Comparison of ENCODE assay signal across 22 cellular contexts in the genomic region with DNA sequence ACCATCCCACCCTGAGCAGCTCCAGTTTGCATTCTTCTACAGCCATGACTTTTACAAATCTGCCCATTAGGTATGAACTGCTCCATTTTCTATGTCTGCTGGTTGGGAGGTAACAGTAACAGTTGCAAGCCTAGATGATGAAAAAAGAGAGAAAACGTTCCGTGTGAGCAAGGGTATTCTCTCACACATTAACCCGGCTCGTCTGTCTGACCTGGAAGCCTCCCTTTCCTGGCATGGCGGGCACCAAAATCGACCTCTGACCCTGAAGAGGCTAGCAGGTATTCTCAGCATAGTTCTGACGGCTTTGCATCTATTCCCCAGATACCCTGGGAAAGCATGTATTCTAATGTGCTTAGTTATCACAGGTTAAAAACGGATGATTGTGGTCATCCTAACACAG. TPM values are rescaled to one million over a fixed set of nuclear protein-coding genes. Genes with fewer than 3 reads are reported as not detected.
A peak's percentile ranks its signal among the peaks of the same experiment; 100 is the strongest.
DNase-seq lines count a peak whose midpoint lies in the region; ATAC-seq, FAIRE-seq and TF ChIP-seq lines count a peak whose summit lies in the region.
"Had no signal": no experiment of that assay in that cellular context is flagged by ENCODE, and none has a peak within 500 bp of the region (broad histone marks: within the 10 kb centered on the region; RNA-seq: fewer than 3 reads in every experiment).

No MANE protein-coding gene starts in this region.

- DNase-seq in activated naive CD8-positive, alpha-beta T cell treated with anti-CD3 and anti-CD28 coated beads, Interleukin-2, amount 50 U/mL, for 24 hours = no peak
- DNase-seq in activated naive CD8-positive, alpha-beta T cell treated with anti-CD3 and anti-CD28 coated beads for 36 hours = no peak
- DNase-seq in foreskin keratinocyte (no peak), left ventricle myocardium inferior (no peak), RCC 7860 (ENCODE audit: low spot score) (no peak), DMS114 treated with DMSO at 0.1 percent for 48 hours (lab: John Stamatoyannopoulos, UW; ENCODE audit: unreplicated experiment) (no peak)
- no peak for DNase-seq in stimulated activated naive B cell treated with anti-CD40 and anti-IgM and Interleukin-4, amounts not matched to agents 10 μg/mL and 1 μg/mL and 100 μg/mL, for 72 hours
- DNase-seq: BE2C; EL; GF-D8; H7; NCI-H1105; NCI-H146; NCI-H2029; NCI-H510A treated with DMSO at 0.1 percent for 48 hours; NCI-H774; NK-92 treated with Interleukin-12 subunit alpha and Interleukin-12 subunit beta, amount 100 ng/mL, for 24 hours had no signal

- TF ChIP-seq CTCF in foreskin keratinocyte (conservative IDR thresholded peaks at IDR 0.05) (no peak), left ventricle myocardium inferior (IDR thresholded peaks at IDR 0.05; ENCODE audit: borderline replicate concordance) (no peak)

- H3K4me1 ChIP-seq in foreskin keratinocyte (no peaks in the 10 kb centered on the region), left ventricle myocardium inferior (peaks cover 20% of the 10 kb centered on the region)
- H3K4me1 ChIP-seq: A549, BE2C had no signal

- no peak for FAIRE-seq in RCC 7860 (lab: Jason Lieb, UNC)
- FAIRE-seq: A549, D721Med had no signal

- peaks cover 92% of the 10 kb centered on the region for H3K36me3 ChIP-seq in left ventricle myocardium inferior

- no peak overlapping the region for H3K4me3 Mint-ChIP-seq in activated naive CD8-positive, alpha-beta T cell treated with anti-CD3 and anti-CD28 coated beads, Interleukin-2, amount 50 U/mL, for 24 hours
- no peak overlapping the region for H3K4me3 Mint-ChIP-seq in activated naive CD8-positive, alpha-beta T cell treated with anti-CD3 and anti-CD28 coated beads for 36 hours
- H3K4me3 Mint-ChIP-seq in activated T-helper 17 cell treated with anti-CD3 and anti-CD28 coated beads, Interleukin-2, amount 50 U/mL, for 72 hours = no peak overlapping the region
- no peak overlapping the region for H3K4me3 Mint-ChIP-seq in stimulated activated naive B cell treated with anti-CD40 and anti-IgM and Interleukin-4, amounts not matched to agents 10 μg/mL and 1 μg/mL and 100 μg/mL, for 72 hours
- H3K4me3 Mint-ChIP-seq: IgD-negative memory B cell had no signal

- no peak overlapping the region for H3K4me3 ChIP-seq in left ventricle myocardium inferior
- H3K4me3 ChIP-seq: A549 had no signal

- H3K27ac Mint-ChIP-seq in activated naive CD8-positive, alpha-beta T cell treated with anti-CD3 and anti-CD28 coated beads, Interleukin-2, amount 50 U/mL, for 24 hours = peak overlapping the region; percentile 59
- H3K27ac Mint-ChIP-seq in activated naive CD8-positive, alpha-beta T cell treated with anti-CD3 and anti-CD28 coated beads for 36 hours = no peak overlapping the region
- H3K27ac Mint-ChIP-seq in activated T-helper 17 cell treated with anti-CD3 and anti-CD28 coated beads, Interleukin-2, amount 50 U/mL, for 72 hours = peak overlapping the region; percentile 95
- peak overlapping the region; percentile 31 for H3K27ac Mint-ChIP-seq in stimulated activated naive B cell treated with anti-CD40 and anti-IgM and Interleukin-4, amounts not matched to agents 10 μg/mL and 1 μg/mL and 100 μg/mL, for 72 hours

- no peaks in the 10 kb centered on the region for H3K9me3 ChIP-seq in left ventricle myocardium inferior (replicated peaks)
- H3K9me3 ChIP-seq: A549, BE2C had no signal

- peaks cover 13% of the 10 kb centered on the region for H3K4me1 Mint-ChIP-seq in activated naive CD8-positive, alpha-beta T cell treated with anti-CD3 and anti-CD28 coated beads, Interleukin-2, amount 50 U/mL, for 24 hours
- peaks cover 6% of the 10 kb centered on the region for H3K4me1 Mint-ChIP-seq in activated naive CD8-positive, alpha-beta T cell treated with anti-CD3 and anti-CD28 coated beads for 36 hours
- peaks cover 10% of the 10 kb centered on the region for H3K4me1 Mint-ChIP-seq in activated T-helper 17 cell treated with anti-CD3 and anti-CD28 coated beads, Interleukin-2, amount 50 U/mL, for 72 hours
- peaks cover 0 to 2% of the 10 kb centered on the region in 2 donors for H3K4me1 Mint-ChIP-seq in stimulated activated naive B cell treated with anti-CD40 and anti-IgM and Interleukin-4, amounts not matched to agents 10 μg/mL and 1 μg/mL and 100 μg/mL, for 72 hours
- H3K4me1 Mint-ChIP-seq: IgD-negative memory B cell had no signal

- ATAC-seq in activated naive CD8-positive, alpha-beta T cell treated with anti-CD3 and anti-CD28 coated beads, Interleukin-2, amount 50 U/mL, for 24 hours = no peak
- ATAC-seq in activated T-helper 17 cell treated with anti-CD3 and anti-CD28 coated beads, Interleukin-2, amount 50 U/mL, for 72 hours (replicated peaks) = no peak
- no peak for ATAC-seq in foreskin keratinocyte
- ATAC-seq in stimulated activated naive B cell treated with anti-CD40 and anti-IgM and Interleukin-4, amounts not matched to agents 10 μg/mL and 1 μg/mL and 100 μg/mL, for 72 hours (replicated peaks) = no peak
- ATAC-seq: A549, Panc1 had no signal

- H3K9me3 Mint-ChIP-seq in activated naive CD8-positive, alpha-beta T cell treated with anti-CD3 and anti-CD28 coated beads, Interleukin-2, amount 50 U/mL, for 24 hours = no peaks in the 10 kb centered on the region
- no peaks in the 10 kb centered on the region for H3K9me3 Mint-ChIP-seq in activated naive CD8-positive, alpha-beta T cell treated with anti-CD3 and anti-CD28 coated beads for 36 hours
- no peaks in the 10 kb centered on the region for H3K9me3 Mint-ChIP-seq in activated T-helper 17 cell treated with anti-CD3 and anti-CD28 coated beads, Interleukin-2, amount 50 U/mL, for 72 hours
- no peaks in the 10 kb centered on the region for H3K9me3 Mint-ChIP-seq in stimulated activated naive B cell treated with anti-CD40 and anti-IgM and Interleukin-4, amounts not matched to agents 10 μg/mL and 1 μg/mL and 100 μg/mL, for 72 hours
- H3K9me3 Mint-ChIP-seq: IgD-negative memory B cell had no signal

- no peaks in the 10 kb centered on the region for H3K27me3 ChIP-seq in foreskin keratinocyte
- H3K27me3 ChIP-seq in left ventricle myocardium inferior (ENCODE audit: low read depth) = no peaks in the 10 kb centered on the region
- H3K27me3 ChIP-seq: BE2C had no signal

- H3K27ac ChIP-seq in foreskin keratinocyte (peak overlapping the region; percentile 79), left ventricle myocardium inferior (replicated peaks) (no peak overlapping the region)
- H3K27ac ChIP-seq: A549 had no signal

- intact Hi-C loops in left ventricle myocardium inferior (cut with micrococcal nuclease) = no loop called here

- no peaks in the 10 kb centered on the region for H3K27me3 Mint-ChIP-seq in activated naive CD8-positive, alpha-beta T cell treated with anti-CD3 and anti-CD28 coated beads, Interleukin-2, amount 50 U/mL, for 24 hours
- no peaks in the 10 kb centered on the region for H3K27me3 Mint-ChIP-seq in activated naive CD8-positive, alpha-beta T cell treated with anti-CD3 and anti-CD28 coated beads for 36 hours
- H3K27me3 Mint-ChIP-seq in activated T-helper 17 cell treated with anti-CD3 and anti-CD28 coated beads, Interleukin-2, amount 50 U/mL, for 72 hours = no peaks in the 10 kb centered on the region
- H3K27me3 Mint-ChIP-seq in stimulated activated naive B cell treated with anti-CD40 and anti-IgM and Interleukin-4, amounts not matched to agents 10 μg/mL and 1 μg/mL and 100 μg/mL, for 72 hours = no peaks in the 10 kb centered on the region
- H3K27me3 Mint-ChIP-seq: IgD-negative memory B cell had no signal

- peaks cover 18% of the 10 kb centered on the region for H3K36me3 Mint-ChIP-seq in activated naive CD8-positive, alpha-beta T cell treated with anti-CD3 and anti-CD28 coated beads, Interleukin-2, amount 50 U/mL, for 24 hours (ENCODE audit: low read depth)
- H3K36me3 Mint-ChIP-seq in activated naive CD8-positive, alpha-beta T cell treated with anti-CD3 and anti-CD28 coated beads for 36 hours = peaks cover 11% of the 10 kb centered on the region
- peaks cover 72% of the 10 kb centered on the region for H3K36me3 Mint-ChIP-seq in activated T-helper 17 cell treated with anti-CD3 and anti-CD28 coated beads, Interleukin-2, amount 50 U/mL, for 72 hours (ENCODE audit: low read depth)
- peaks cover 18 to 39% of the 10 kb centered on the region in 2 donors for H3K36me3 Mint-ChIP-seq in stimulated activated naive B cell treated with anti-CD40 and anti-IgM and Interleukin-4, amounts not matched to agents 10 μg/mL and 1 μg/mL and 100 μg/mL, for 72 hours

RNA-seq across cellular contexts. Expression of gene APPL2, which starts 31.8 kb away (rescaled TPM):
- total RNA-seq in activated naive CD8-positive, alpha-beta T cell treated with anti-CD3 and anti-CD28 coated beads for 36 hours = 10 to 100 TPM; 12.0 to 13.4 TPM
- 10 to 100 TPM; 16.7 to 23.5 TPM for total RNA-seq in activated T-helper 17 cell treated with anti-CD3 and anti-CD28 coated beads, Interleukin-2, amount 50 U/mL, for 72 hours
- total RNA-seq in foreskin keratinocyte (23.3 and 31.2 TPM in 2 replicates), left ventricle myocardium inferior (19.8 TPM)
- 10.9 and 12.0 TPM in 2 replicates for polyA plus RNA-seq in foreskin keratinocyte
